ENCODE assay signal across 19 cellular contexts in the genomic region with DNA sequence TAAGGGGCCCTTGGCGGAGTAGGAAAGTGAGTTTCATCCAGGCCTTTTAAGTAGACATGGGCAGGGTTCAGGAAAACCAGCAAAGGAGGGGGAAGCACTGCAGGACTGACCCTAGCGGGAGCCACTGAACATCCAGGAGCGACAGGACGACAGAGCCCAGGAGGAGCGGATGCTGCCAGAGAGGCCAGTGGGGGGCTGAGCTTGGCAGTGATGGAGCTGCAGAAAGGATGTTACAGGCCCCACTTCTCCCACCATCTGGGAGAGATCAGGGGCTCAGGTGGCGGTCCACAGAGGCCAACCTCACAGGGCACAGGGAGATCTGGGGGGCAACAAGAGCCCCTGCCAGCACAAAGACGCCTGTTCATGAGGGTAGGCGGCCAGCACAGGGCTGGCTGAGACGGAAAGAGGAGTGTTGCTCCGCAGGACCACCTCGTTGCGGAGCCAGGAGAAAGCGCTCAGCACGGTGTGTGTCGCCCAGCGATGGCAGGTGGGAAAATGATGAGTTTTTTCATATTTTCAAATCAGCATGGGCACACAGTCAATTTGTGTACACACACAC.
DNase-seq lines count a peak whose midpoint lies in the region; ATAC-seq and TF ChIP-seq lines count a peak whose summit lies in the region.
"Had no signal": no experiment of that assay in that cellular context is flagged by ENCODE, and none has a peak within 500 bp of the region (broad histone marks: within the 10 kb centered on the region; RNA-seq: fewer than 3 reads in every experiment).

No MANE protein-coding gene starts in this region.

- H3K4me3 Mint-ChIP-seq in WTC11 = no peak overlapping the region
- no peak overlapping the region for H3K4me3 Mint-ChIP-seq in neural progenitor cell
- H3K4me3 Mint-ChIP-seq: CD8-positive, alpha-beta memory T cell; HFFc6 had no signal

- peaks cover 88% of the 10 kb centered on the region for H3K36me3 ChIP-seq in BLaER1
- no peaks in the 10 kb centered on the region for H3K36me3 ChIP-seq in neural progenitor cell

- peak overlapping the region; percentile 62; the same call in 1 of the 2 replicates for H3K9ac ChIP-seq in BLaER1
- H3K9ac ChIP-seq in neural progenitor cell = no peak overlapping the region
- H3K9ac ChIP-seq: KMS-11 had no signal

- no peak overlapping the region for H3K4me3 ChIP-seq in BLaER1
- no peak overlapping the region for H3K4me3 ChIP-seq in neural progenitor cell

- H3F3A ChIP-seq in neural progenitor cell (ENCODE audit: low read depth) = no peaks in the 10 kb centered on the region

- H3K9me3 ChIP-seq in BLaER1 (no peaks in the 10 kb centered on the region), neural progenitor cell (ENCODE audit: low read depth) (no peaks in the 10 kb centered on the region)

- H2AFZ ChIP-seq in neural progenitor cell (replicated peaks) = no peak overlapping the region

- H3K4me2 ChIP-seq in BLaER1 = peak overlapping the region; percentile 56
- H3K4me2 ChIP-seq in neural progenitor cell = no peak overlapping the region
- H3K4me2 ChIP-seq: KMS-11 had no signal

- H3K36me3 Mint-ChIP-seq in WTC11 (peaks cover 34% of the 10 kb centered on the region), neural progenitor cell (peaks cover 15% of the 10 kb centered on the region)

- H3K27me3 Mint-ChIP-seq in WTC11 (ENCODE audit: low read depth) (no peaks in the 10 kb centered on the region), neural progenitor cell (ENCODE audit: insufficient read depth, low read depth) (peaks cover 2% of the 10 kb centered on the region)
- H3K27me3 Mint-ChIP-seq: CD8-positive, alpha-beta memory T cell had no signal

- H3K4me1 Mint-ChIP-seq in WTC11 = peaks cover 9% of the 10 kb centered on the region
- peaks cover 10% of the 10 kb centered on the region for H3K4me1 Mint-ChIP-seq in neural progenitor cell
- H3K4me1 Mint-ChIP-seq: CD8-positive, alpha-beta memory T cell had no signal

- CTCF ChIA-PET in WTC11 (lab: Charles Lee) = interaction anchor here (1.0 to 1.3 kb wide), 3 partner anchors 17 to 138 kb away, joined by 3 read pairs; no protein-coding TSS in a partner anchor

- H3K27me3 ChIP-seq in BLaER1 (no peaks in the 10 kb centered on the region), neural progenitor cell (no peaks in the 10 kb centered on the region)

- H3K9me3 Mint-ChIP-seq in WTC11 (no peaks in the 10 kb centered on the region), neural progenitor cell (no peaks in the 10 kb centered on the region)
- H3K9me3 Mint-ChIP-seq: CD8-positive, alpha-beta memory T cell; HFFc6 had no signal

- DNase-seq in activated T-cell treated with anti-CD3 and anti-CD28 coated beads, Interleukin-2, amount 50 U/mL, for 1 hour = peak; percentile 10
- DNase-seq in activated T-cell treated with anti-CD3 and anti-CD28 coated beads, Interleukin-2, amount 50 U/mL, for 48 hours = no peak
- DNase-seq in WTC11 (ENCODE audit: low spot score) (no peak), neural progenitor cell (ENCODE audit: low spot score) (no peak), HuH-7.5 (ENCODE audit: low spot score) (no peak), HUDEP-2 (lab: John Stamatoyannopoulos, UW; ENCODE audit: unreplicated experiment in 76 of 76) (no peak)
- DNase-seq: 8988T; CD8-positive, alpha-beta memory T cell; DMS79 treated with DMSO at 0.1 percent for 48 hours; GDM1; HFFc6; MM.1S; NCI-H1092 treated with DMSO at 0.1 percent for 48 hours; NCI-H1694; NCI-H2227 treated with DMSO at 0.1 percent for 48 hours; NCI-H524 had no signal

- no peaks in the 10 kb centered on the region for H3K79me2 ChIP-seq in neural progenitor cell (ENCODE audit: low read depth)

- H4K20me1 ChIP-seq in BLaER1 = no peaks in the 10 kb centered on the region
- peaks cover 6% of the 10 kb centered on the region for H4K20me1 ChIP-seq in neural progenitor cell (ENCODE audit: low read depth)

- H3K27ac ChIP-seq in BLaER1 = peak overlapping the region; percentile 75
- no peak overlapping the region for H3K27ac ChIP-seq in neural progenitor cell
- H3K27ac ChIP-seq: KMS-11 had no signal

- H3K4me1 ChIP-seq in BLaER1 (peaks cover 39% of the 10 kb centered on the region), neural progenitor cell (no peaks in the 10 kb centered on the region)

- H3K27ac Mint-ChIP-seq in WTC11 (peak overlapping the region; percentile 74; the same call in 1 of the 2 replicates), neural progenitor cell (peak overlapping the region; percentile 82)
- H3K27ac Mint-ChIP-seq: HFFc6 had no signal

- ATAC-seq in WTC11 (no peak), GM18502 (IDR thresholded peaks at IDR 0.05; ENCODE audit: poor library complexity, unreplicated experiment) (no peak)

- no peak for TF ChIP-seq CTCF in WTC11 (IDR thresholded peaks at IDR 0.05)
- no peak for TF ChIP-seq CTCF in neural progenitor cell (IDR thresholded peaks at IDR 0.05)

- POLR2A ChIA-PET in WTC11 (lab: Charles Lee) = no interaction called here

TF ChIP-seq in WTC11, 78 proteins besides CTCF, POLR2A, EP300 and RAD21 (continues in another document):
- TF ChIP-seq NFYB (CRISPR knock-in tag; conservative IDR thresholded peaks at IDR 0.05; ENCODE audit: low read depth) (no peak), ZNF121 (CRISPR knock-in tag; IDR thresholded peaks at IDR 0.05) (no peak), ZNF416 (CRISPR knock-in tag; IDR thresholded peaks at IDR 0.05) (no peak), ZBTB21 (CRISPR knock-in tag; IDR thresholded peaks at IDR 0.05; ENCODE audit: borderline replicate concordance) (no peak), E2F5 (CRISPR knock-in tag; IDR thresholded peaks at IDR 0.05) (no peak), MAX (CRISPR knock-in tag; IDR thresholded peaks at IDR 0.05) (no peak), TEAD4 (CRISPR knock-in tag; IDR thresholded peaks at IDR 0.05) (no peak), RORB (CRISPR knock-in tag; IDR thresholded peaks at IDR 0.05) (no peak), TP53 (CRISPR knock-in tag; IDR thresholded peaks at IDR 0.05) (no peak), MXD4 (CRISPR knock-in tag; IDR thresholded peaks at IDR 0.05; ENCODE audit: borderline replicate concordance) (no peak)
- TF ChIP-seq, protein P1, sequence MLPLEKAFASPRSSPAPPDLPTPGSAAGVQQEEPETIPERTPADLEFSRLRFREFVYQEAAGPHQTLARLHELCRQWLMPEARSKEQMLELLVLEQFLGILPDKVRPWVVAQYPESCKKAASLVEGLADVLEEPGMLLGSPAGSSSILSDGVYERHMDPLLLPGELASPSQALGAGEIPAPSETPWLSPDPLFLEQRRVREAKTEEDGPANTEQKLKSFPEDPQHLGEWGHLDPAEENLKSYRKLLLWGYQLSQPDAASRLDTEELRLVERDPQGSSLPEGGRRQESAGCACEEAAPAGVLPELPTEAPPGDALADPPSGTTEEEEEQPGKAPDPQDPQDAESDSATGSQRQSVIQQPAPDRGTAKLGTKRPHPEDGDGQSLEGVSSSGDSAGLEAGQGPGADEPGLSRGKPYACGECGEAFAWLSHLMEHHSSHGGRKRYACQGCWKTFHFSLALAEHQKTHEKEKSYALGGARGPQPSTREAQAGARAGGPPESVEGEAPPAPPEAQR (CRISPR knock-in tag; IDR thresholded peaks at IDR 0.05) = no peak
- TF ChIP-seq, protein P2, sequence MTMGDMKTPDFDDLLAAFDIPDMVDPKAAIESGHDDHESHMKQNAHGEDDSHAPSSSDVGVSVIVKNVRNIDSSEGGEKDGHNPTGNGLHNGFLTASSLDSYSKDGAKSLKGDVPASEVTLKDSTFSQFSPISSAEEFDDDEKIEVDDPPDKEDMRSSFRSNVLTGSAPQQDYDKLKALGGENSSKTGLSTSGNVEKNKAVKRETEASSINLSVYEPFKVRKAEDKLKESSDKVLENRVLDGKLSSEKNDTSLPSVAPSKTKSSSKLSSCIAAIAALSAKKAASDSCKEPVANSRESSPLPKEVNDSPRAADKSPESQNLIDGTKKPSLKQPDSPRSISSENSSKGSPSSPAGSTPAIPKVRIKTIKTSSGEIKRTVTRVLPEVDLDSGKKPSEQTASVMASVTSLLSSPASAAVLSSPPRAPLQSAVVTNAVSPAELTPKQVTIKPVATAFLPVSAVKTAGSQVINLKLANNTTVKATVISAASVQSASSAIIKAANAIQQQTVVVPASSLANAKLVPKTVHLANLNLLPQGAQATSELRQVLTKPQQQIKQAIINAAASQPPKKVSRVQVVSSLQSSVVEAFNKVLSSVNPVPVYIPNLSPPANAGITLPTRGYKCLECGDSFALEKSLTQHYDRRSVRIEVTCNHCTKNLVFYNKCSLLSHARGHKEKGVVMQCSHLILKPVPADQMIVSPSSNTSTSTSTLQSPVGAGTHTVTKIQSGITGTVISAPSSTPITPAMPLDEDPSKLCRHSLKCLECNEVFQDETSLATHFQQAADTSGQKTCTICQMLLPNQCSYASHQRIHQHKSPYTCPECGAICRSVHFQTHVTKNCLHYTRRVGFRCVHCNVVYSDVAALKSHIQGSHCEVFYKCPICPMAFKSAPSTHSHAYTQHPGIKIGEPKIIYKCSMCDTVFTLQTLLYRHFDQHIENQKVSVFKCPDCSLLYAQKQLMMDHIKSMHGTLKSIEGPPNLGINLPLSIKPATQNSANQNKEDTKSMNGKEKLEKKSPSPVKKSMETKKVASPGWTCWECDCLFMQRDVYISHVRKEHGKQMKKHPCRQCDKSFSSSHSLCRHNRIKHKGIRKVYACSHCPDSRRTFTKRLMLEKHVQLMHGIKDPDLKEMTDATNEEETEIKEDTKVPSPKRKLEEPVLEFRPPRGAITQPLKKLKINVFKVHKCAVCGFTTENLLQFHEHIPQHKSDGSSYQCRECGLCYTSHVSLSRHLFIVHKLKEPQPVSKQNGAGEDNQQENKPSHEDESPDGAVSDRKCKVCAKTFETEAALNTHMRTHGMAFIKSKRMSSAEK (CRISPR knock-in tag; IDR thresholded peaks at IDR 0.05; ENCODE audit: borderline replicate concordance) = no peak
